Comparison of ENCODE assay signal across 1 cellular context in genomic region chr7:22786290-22786932, GRCh38.
TF ChIP-seq lines count a peak whose summit lies in the region.

No MANE protein-coding gene starts in this region.

TF ChIP-seq in HepG2, 621 proteins besides CTCF, POLR2A, EP300 and RAD21 (continued from another document and continues in another):
- TF ChIP-seq FOXP1 (IDR thresholded peaks at IDR 0.05) (peak; percentile 57; the same call in 1 of the 2 replicates), FOXP1 (CRISPR knock-in tag; IDR thresholded peaks at IDR 0.05) (peak; percentile 89), ESRRA (CRISPR knock-in tag; IDR thresholded peaks at IDR 0.05; ENCODE audit: low read depth) (no peak), ZNF430 (CRISPR knock-in tag; IDR thresholded peaks at IDR 0.05) (no peak), HMGXB4 (CRISPR knock-in tag; IDR thresholded peaks at IDR 0.05; ENCODE audit: borderline replicate concordance in 1 of 2, low read depth in 1 of 2) (no peak; a peak in 1 of 4 replicates), MBD4 (IDR thresholded peaks at IDR 0.05; ENCODE audit: borderline replicate concordance, low read length) (peak; percentile 38; the same call in 1 of the 2 replicates), CCDC6 (CRISPR knock-in tag; IDR thresholded peaks at IDR 0.05) (peak; percentile 35; the same call in 1 of the 2 replicates), GFI1 (CRISPR knock-in tag; IDR thresholded peaks at IDR 0.05; ENCODE audit: borderline replicate concordance) (peak; percentile 86), SP1 (IDR thresholded peaks at IDR 0.05) (no peak), SP1 (CRISPR knock-in tag; IDR thresholded peaks at IDR 0.05) (no peak), FLYWCH1 (CRISPR knock-in tag; IDR thresholded peaks at IDR 0.05) (no peak), SNAI1 (CRISPR knock-in tag; IDR thresholded peaks at IDR 0.05; ENCODE audit: borderline replicate concordance) (0 out of 2 replicates have a peak, but pooled peaks have one; percentile 48), NFATC3 (CRISPR knock-in tag; IDR thresholded peaks at IDR 0.05) (no peak), NFIC (IDR thresholded peaks at IDR 0.05; ENCODE audit: low read length) (peak; percentile 89), PPARG (CRISPR knock-in tag; conservative IDR thresholded peaks at IDR 0.05) (peak; percentile 80), MTF1 (CRISPR knock-in tag; IDR thresholded peaks at IDR 0.05) (no peak), PREB (CRISPR knock-in tag; IDR thresholded peaks at IDR 0.05) (no peak), ZNF790 (CRISPR knock-in tag; IDR thresholded peaks at IDR 0.05; ENCODE audit: borderline replicate concordance) (no peak), SRSF9 (IDR thresholded peaks at IDR 0.05; ENCODE audit: borderline replicate concordance, insufficient read depth, low read depth, low read length, poor library complexity, severe bottlenecking) (no peak), CHCHD3 (CRISPR knock-in tag; IDR thresholded peaks at IDR 0.05) (no peak), SRF (IDR thresholded peaks at IDR 0.05; ENCODE audit: low read depth, low read length) (no peak), KLF11 (CRISPR knock-in tag; IDR thresholded peaks at IDR 0.05) (no peak), ZHX2 (IDR thresholded peaks at IDR 0.05; ENCODE audit: low read depth) (no peak), ZHX2 (CRISPR knock-in tag; IDR thresholded peaks at IDR 0.05; ENCODE audit: borderline replicate concordance) (no peak), ZBTB3 (CRISPR knock-in tag; IDR thresholded peaks at IDR 0.05; ENCODE audit: borderline replicate concordance, low read depth) (no peak), ZFP36L1 (CRISPR knock-in tag; IDR thresholded peaks at IDR 0.05) (peak; percentile 62; the same call in 1 of the 2 replicates), TFE3 (CRISPR knock-in tag; IDR thresholded peaks at IDR 0.05) (peak; percentile 86), DZIP1 (CRISPR knock-in tag; IDR thresholded peaks at IDR 0.05) (no peak), IRX3 (CRISPR knock-in tag; IDR thresholded peaks at IDR 0.05; ENCODE audit: borderline replicate concordance, low read depth) (no peak), TBX2 (CRISPR knock-in tag; IDR thresholded peaks at IDR 0.05; ENCODE audit: borderline replicate concordance) (peak; percentile 90), ZNF605 (CRISPR knock-in tag; IDR thresholded peaks at IDR 0.05) (no peak), ATRX (CRISPR knock-in tag; IDR thresholded peaks at IDR 0.05; ENCODE audit: borderline replicate concordance) (no peak), ZNF256 (CRISPR knock-in tag; conservative IDR thresholded peaks at IDR 0.05) (no peak), CENPX (CRISPR knock-in tag; IDR thresholded peaks at IDR 0.05) (no peak), ISX (CRISPR knock-in tag; conservative IDR thresholded peaks at IDR 0.05) (no peak), ZNF30 (CRISPR knock-in tag; IDR thresholded peaks at IDR 0.05) (no peak), ZNF639 (CRISPR knock-in tag; conservative IDR thresholded peaks at IDR 0.05) (no peak), STAG1 (CRISPR knock-in tag; IDR thresholded peaks at IDR 0.05) (no peak; the same call in none of the 2 replicates)
- TF ChIP-seq, protein P1, sequence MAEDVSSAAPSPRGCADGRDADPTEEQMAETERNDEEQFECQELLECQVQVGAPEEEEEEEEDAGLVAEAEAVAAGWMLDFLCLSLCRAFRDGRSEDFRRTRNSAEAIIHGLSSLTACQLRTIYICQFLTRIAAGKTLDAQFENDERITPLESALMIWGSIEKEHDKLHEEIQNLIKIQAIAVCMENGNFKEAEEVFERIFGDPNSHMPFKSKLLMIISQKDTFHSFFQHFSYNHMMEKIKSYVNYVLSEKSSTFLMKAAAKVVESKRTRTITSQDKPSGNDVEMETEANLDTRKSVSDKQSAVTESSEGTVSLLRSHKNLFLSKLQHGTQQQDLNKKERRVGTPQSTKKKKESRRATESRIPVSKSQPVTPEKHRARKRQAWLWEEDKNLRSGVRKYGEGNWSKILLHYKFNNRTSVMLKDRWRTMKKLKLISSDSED (CRISPR knock-in tag; IDR thresholded peaks at IDR 0.05), result no peak
- TF ChIP-seq, protein P2, sequence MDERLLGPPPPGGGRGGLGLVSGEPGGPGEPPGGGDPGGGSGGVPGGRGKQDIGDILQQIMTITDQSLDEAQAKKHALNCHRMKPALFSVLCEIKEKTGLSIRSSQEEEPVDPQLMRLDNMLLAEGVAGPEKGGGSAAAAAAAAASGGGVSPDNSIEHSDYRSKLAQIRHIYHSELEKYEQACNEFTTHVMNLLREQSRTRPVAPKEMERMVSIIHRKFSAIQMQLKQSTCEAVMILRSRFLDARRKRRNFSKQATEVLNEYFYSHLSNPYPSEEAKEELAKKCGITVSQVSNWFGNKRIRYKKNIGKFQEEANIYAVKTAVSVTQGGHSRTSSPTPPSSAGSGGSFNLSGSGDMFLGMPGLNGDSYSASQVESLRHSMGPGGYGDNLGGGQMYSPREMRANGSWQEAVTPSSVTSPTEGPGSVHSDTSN (CRISPR knock-in tag; IDR thresholded peaks at IDR 0.05), result no peak
- TF ChIP-seq, protein P3, sequence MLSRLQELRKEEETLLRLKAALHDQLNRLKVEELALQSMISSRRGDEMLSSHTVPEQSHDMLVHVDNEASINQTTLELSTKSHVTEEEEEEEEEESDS (CRISPR knock-in tag; IDR thresholded peaks at IDR 0.05; ENCODE audit: borderline replicate concordance), result 0 out of 2 replicates have a peak, but pooled peaks have one; percentile 60
- TF ChIP-seq, protein P4, sequence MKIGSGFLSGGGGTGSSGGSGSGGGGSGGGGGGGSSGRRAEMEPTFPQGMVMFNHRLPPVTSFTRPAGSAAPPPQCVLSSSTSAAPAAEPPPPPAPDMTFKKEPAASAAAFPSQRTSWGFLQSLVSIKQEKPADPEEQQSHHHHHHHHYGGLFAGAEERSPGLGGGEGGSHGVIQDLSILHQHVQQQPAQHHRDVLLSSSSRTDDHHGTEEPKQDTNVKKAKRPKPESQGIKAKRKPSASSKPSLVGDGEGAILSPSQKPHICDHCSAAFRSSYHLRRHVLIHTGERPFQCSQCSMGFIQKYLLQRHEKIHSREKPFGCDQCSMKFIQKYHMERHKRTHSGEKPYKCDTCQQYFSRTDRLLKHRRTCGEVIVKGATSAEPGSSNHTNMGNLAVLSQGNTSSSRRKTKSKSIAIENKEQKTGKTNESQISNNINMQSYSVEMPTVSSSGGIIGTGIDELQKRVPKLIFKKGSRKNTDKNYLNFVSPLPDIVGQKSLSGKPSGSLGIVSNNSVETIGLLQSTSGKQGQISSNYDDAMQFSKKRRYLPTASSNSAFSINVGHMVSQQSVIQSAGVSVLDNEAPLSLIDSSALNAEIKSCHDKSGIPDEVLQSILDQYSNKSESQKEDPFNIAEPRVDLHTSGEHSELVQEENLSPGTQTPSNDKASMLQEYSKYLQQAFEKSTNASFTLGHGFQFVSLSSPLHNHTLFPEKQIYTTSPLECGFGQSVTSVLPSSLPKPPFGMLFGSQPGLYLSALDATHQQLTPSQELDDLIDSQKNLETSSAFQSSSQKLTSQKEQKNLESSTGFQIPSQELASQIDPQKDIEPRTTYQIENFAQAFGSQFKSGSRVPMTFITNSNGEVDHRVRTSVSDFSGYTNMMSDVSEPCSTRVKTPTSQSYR (CRISPR knock-in tag; IDR thresholded peaks at IDR 0.05; ENCODE audit: borderline replicate concordance), result peak; percentile 23; the same call in 1 of the 2 replicates
